ENCODE assay signal across 1 cellular context in the genomic region with DNA sequence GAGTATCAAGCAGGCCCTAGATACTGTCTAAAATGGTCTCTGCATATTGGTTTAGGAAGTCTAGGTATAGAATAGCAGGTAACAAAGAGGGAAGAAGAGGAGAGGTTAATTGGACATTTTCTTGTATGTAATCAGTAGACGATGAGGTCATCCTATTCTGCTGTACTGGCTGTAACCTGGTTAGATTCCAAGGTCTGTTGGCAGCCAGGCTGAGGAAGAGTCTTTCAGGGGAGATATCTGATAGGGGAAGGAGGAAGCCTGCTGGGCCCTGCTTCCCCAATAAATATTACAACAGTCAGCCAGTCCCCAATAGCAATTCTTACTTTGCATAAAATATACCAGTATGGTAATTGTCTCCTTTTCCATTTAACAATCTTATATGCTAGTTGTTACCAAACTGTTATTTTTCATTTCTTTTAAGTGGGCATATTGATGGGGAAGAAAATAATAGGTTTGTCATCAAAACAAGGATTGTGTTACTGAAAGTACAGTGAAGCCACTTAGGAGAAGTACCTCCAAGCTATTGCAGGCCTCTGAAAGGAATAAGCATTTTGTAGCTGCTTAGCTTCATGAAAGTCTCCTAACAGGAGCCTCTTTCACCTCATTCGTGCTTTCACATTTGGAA.
TF ChIP-seq lines count a peak whose summit lies in the region.

No MANE protein-coding gene starts in this region.

TF ChIP-seq in SK-N-SH, 30 proteins besides CTCF, POLR2A, EP300 and RAD21 (continued from another document):
- no peak for TF ChIP-seq TAF1 (IDR thresholded peaks at IDR 0.05; ENCODE audit: borderline replicate concordance, low read depth, low read length)
- TF ChIP-seq SIN3A (IDR thresholded peaks at IDR 0.05; ENCODE audit: borderline replicate concordance, low read depth, low read length), result no peak
- TF ChIP-seq TEAD4 (IDR thresholded peaks at IDR 0.05; ENCODE audit: borderline replicate concordance, insufficient read depth), result no peak
- TF ChIP-seq SMC3 (IDR thresholded peaks at IDR 0.05; ENCODE audit: low read depth, low read length), result no peak
- TF ChIP-seq RFX5 (IDR thresholded peaks at IDR 0.05; ENCODE audit: low read length), result no peak
- TF ChIP-seq, protein P1, sequence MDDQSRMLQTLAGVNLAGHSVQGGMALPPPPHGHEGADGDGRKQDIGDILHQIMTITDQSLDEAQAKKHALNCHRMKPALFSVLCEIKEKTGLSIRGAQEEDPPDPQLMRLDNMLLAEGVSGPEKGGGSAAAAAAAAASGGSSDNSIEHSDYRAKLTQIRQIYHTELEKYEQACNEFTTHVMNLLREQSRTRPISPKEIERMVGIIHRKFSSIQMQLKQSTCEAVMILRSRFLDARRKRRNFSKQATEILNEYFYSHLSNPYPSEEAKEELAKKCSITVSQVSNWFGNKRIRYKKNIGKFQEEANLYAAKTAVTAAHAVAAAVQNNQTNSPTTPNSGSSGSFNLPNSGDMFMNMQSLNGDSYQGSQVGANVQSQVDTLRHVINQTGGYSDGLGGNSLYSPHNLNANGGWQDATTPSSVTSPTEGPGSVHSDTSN (IDR thresholded peaks at IDR 0.05), result no peak; the same call in 1 of the 2 replicates
- TF ChIP-seq, protein P2, sequence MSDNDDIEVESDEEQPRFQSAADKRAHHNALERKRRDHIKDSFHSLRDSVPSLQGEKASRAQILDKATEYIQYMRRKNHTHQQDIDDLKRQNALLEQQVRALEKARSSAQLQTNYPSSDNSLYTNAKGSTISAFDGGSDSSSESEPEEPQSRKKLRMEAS (IDR thresholded peaks at IDR 0.05; ENCODE audit: low read depth), result no peak
- no peak for TF ChIP-seq ELF1 (IDR thresholded peaks at IDR 0.05)
- TF ChIP-seq FOXJ3 (CRISPR knock-in tag; IDR thresholded peaks at IDR 0.05), result no peak
- peak; percentile 37; the same call in 1 of the 2 replicates for TF ChIP-seq TCF12 (IDR thresholded peaks at IDR 0.05)
- peak; percentile 38 for TF ChIP-seq JUND (IDR thresholded peaks at IDR 0.05)
